Comparison of ENCODE assay signal across 30 cellular contexts in genomic region chr11:26916805-26917204, GRCh38.
"Had no signal": no experiment of that assay in that cellular context is flagged by ENCODE, and none has a peak within 500 bp of the region (broad histone marks: within the 10 kb centered on the region; RNA-seq: fewer than 3 reads in every experiment).

No MANE protein-coding gene starts in this region.

- ATAC-seq: activated CD4-positive, alpha-beta T cell treated with anti-CD3 and anti-CD28 coated beads for 36 hours; activated CD8-positive, alpha-beta T cell treated with anti-CD3 and anti-CD28 coated beads for 36 hours; activated T-cell treated with anti-CD3 and anti-CD28 coated beads, Interleukin-2, amount 50 U/mL, for 4 hours; activated T-helper 17 cell treated with anti-CD3 and anti-CD28 coated beads, Interleukin-2, amount 50 U/mL, for 72 hours; gastroesophageal sphincter; heart right ventricle had no signal

- H3K4me2 ChIP-seq: hepatocyte had no signal

- H3K4me1 ChIP-seq: breast epithelium, colonic mucosa, esophagus squamous epithelium, gastroesophageal sphincter, heart right ventricle had no signal

- DNase-seq: activated CD4-positive, alpha-beta T cell treated with anti-CD3 and anti-CD28 coated beads for 36 hours; activated CD4-positive, alpha-beta T cell treated with anti-CD3 and anti-CD28 coated beads, Interleukin-2, amount 10 ng/mL, durations not matched to agents 7 days and 5 days; activated CD4-positive, alpha-beta T cell treated with anti-CD3 and anti-CD28 coated beads, Interleukin-2, amount 50 U/mL, for 48 hours; activated CD4-positive, CD25-positive, alpha-beta regulatory T cell; activated CD4-positive, CD25-positive, alpha-beta regulatory T cell treated with anti-CD3 and anti-CD28 coated beads, Interleukin-2, amount 50 U/mL, for 72 hours; activated CD8-positive, alpha-beta memory T cell treated with anti-CD3 and anti-CD28 coated beads for 24 hours; activated CD8-positive, alpha-beta T cell treated with anti-CD3 and anti-CD28 coated beads for 36 hours; activated effector memory CD4-positive, alpha-beta T cell treated with Interleukin-2 at 50 U/mL for 16 hours; activated gamma-delta T cell treated with Interleukin-2 at 50 U/mL for 16 hours; activated naive CD4-positive, alpha-beta T cell treated with anti-CD3 and anti-CD28 coated beads, Interleukin-2, amount 50 U/mL, for 16 hours; activated naive CD4-positive, alpha-beta T cell treated with Interleukin-2 at 50 U/mL for 16 hours; activated T-cell treated with anti-CD3 and anti-CD28 coated beads, Interleukin-2, amount 50 U/mL, for 4 hours; amygdala; aorta; central memory CD4-positive, alpha-beta T cell; cerebellar nuclear complex; colonic mucosa; effector CD8-positive, alpha-beta T cell; esophagus squamous epithelium; foreskin melanocyte; heart right ventricle; T-helper 2 cell had no signal

- H3K36me3 ChIP-seq: breast epithelium, cardiac muscle cell, colonic mucosa, esophagus squamous epithelium, gastroesophageal sphincter, heart right ventricle had no signal

- H3K27ac ChIP-seq: breast epithelium, cardiac muscle cell, colonic mucosa, epithelial cell of prostate, esophagus squamous epithelium, gastroesophageal sphincter, heart right ventricle, hepatocyte had no signal

- FAIRE-seq: endometrium, endothelial cell of umbilical vein had no signal

- H3K4me3 ChIP-seq: breast epithelium, cardiac muscle cell, colonic mucosa, esophagus squamous epithelium, gastroesophageal sphincter, heart right ventricle, hepatocyte had no signal

- H3K9me3 ChIP-seq: breast epithelium, colonic mucosa, esophagus squamous epithelium, gastroesophageal sphincter had no signal

- H3K27me3 ChIP-seq: breast epithelium, cardiac muscle cell, colonic mucosa, esophagus squamous epithelium, gastroesophageal sphincter, heart right ventricle, hepatocyte had no signal

- H2AFZ ChIP-seq: hepatocyte had no signal

- H3K79me2 ChIP-seq: hepatocyte had no signal
